13 cellular contexts compared by ENCODE assay signal in the genomic region with DNA sequence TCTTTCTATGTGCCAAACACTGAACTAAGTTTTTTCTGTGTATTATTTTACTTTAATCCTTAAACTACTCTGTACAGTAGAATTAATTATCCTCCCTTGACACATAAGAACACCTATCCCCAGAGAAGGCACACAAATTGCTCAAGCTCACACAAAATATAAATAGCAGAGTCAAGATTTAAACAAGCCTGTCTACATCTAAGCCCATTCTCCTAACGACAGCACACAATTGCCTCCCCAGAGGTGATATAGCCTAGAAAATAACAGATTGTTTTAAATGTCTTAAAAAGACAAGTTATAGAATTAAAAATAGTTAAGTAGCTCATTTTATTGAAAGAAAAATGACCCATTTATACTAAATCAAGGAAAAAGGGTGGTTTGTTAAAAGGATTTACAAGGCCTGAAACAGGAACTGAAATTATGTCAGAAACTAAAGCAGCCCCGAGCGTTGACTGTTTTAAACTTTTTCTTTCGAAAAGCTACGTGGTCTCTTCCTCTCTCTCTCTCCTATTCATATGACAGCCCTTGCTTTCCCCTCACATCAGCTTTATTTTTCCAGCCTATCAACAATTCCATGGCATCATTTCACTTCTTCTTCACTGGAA. TPM values are rescaled to one million over a fixed set of nuclear protein-coding genes. Genes with fewer than 3 reads are reported as not detected.
DNase-seq lines count a peak whose midpoint lies in the region; ATAC-seq and TF ChIP-seq lines count a peak whose summit lies in the region.
"Had no signal": no experiment of that assay in that cellular context is flagged by ENCODE, and none has a peak within 500 bp of the region (broad histone marks: within the 10 kb centered on the region; RNA-seq: fewer than 3 reads in every experiment).

No MANE protein-coding gene starts in this region.

- peak; percentile 23 for DNase-seq in GM13976 (ENCODE audit: low spot score)
- peak; percentile 18 for DNase-seq in RPMI7951 (ENCODE audit: low read depth)
- no peak for DNase-seq in activated T-cell treated with anti-CD3 and anti-CD28 coated beads, Interleukin-2, amount 50 U/mL, for 72 hours
- no peak for DNase-seq in NCI-H510A treated with DMSO at 0.1 percent for 48 hours (lab: John Stamatoyannopoulos, UW)
- DNase-seq in activated naive CD4-positive, alpha-beta T cell treated with Interleukin-2 at 50 U/mL for 16 hours, result no peak
- DNase-seq in activated CD4-positive, alpha-beta memory T cell treated with anti-CD3 and anti-CD28 coated beads, Interleukin-2, amount 10 ng/mL, durations not matched to agents 7 days and 5 days, result no peak
- DNase-seq: activated naive CD8-positive, alpha-beta T cell treated with anti-CD3 and anti-CD28 coated beads, Interleukin-2, amount 50 U/mL, for 24 hours; CD8-positive, alpha-beta memory T cell; left colon; NCI-H2171 treated with DMSO at 0.1 percent for 48 hours had no signal

- H3K9me3 Mint-ChIP-seq in activated T-cell treated with anti-CD3 and anti-CD28 coated beads, Interleukin-2, amount 50 U/mL, for 72 hours, result peaks cover 0 to 2% of the 10 kb centered on the region in 2 donors
- H3K9me3 Mint-ChIP-seq in activated CD4-positive, alpha-beta memory T cell treated with anti-CD3 and anti-CD28 coated beads, Interleukin-2, amount 10 ng/mL, durations not matched to agents 7 days and 5 days, result no peaks in the 10 kb centered on the region
- H3K9me3 Mint-ChIP-seq: activated naive CD8-positive, alpha-beta T cell treated with anti-CD3 and anti-CD28 coated beads, Interleukin-2, amount 50 U/mL, for 24 hours; CD8-positive, alpha-beta memory T cell; stimulated activated naive CD8-positive, alpha-beta T cell treated with anti-CD3 and anti-CD28 coated beads, Interleukin-15, Interleukin-2, amounts not matched to agents 100 ng/mL and 50 ng/mL, for 24 hours had no signal

- H3K27me3 Mint-ChIP-seq in activated T-cell treated with anti-CD3 and anti-CD28 coated beads, Interleukin-2, amount 50 U/mL, for 72 hours (ENCODE audit: low read depth), result no peaks in the 10 kb centered on the region
- H3K27me3 Mint-ChIP-seq in activated CD4-positive, alpha-beta memory T cell treated with anti-CD3 and anti-CD28 coated beads, Interleukin-2, amount 10 ng/mL, durations not matched to agents 7 days and 5 days, result peaks cover 8% of the 10 kb centered on the region
- H3K27me3 Mint-ChIP-seq: activated naive CD8-positive, alpha-beta T cell treated with anti-CD3 and anti-CD28 coated beads, Interleukin-2, amount 50 U/mL, for 24 hours; CD8-positive, alpha-beta memory T cell; stimulated activated naive CD8-positive, alpha-beta T cell treated with anti-CD3 and anti-CD28 coated beads, Interleukin-15, Interleukin-2, amounts not matched to agents 100 ng/mL and 50 ng/mL, for 24 hours had no signal

- in situ Hi-C loops in GM13976 (cut with MboI; ENCODE audit: low sequenced_read_pairs, unreplicated experiment), result no loop called here

- no peaks in the 10 kb centered on the region for H3K4me1 Mint-ChIP-seq in activated T-cell treated with anti-CD3 and anti-CD28 coated beads, Interleukin-2, amount 50 U/mL, for 72 hours (ENCODE audit: low read depth)
- no peaks in the 10 kb centered on the region for H3K4me1 Mint-ChIP-seq in activated CD4-positive, alpha-beta memory T cell treated with anti-CD3 and anti-CD28 coated beads, Interleukin-2, amount 10 ng/mL, durations not matched to agents 7 days and 5 days

- ATAC-seq in GM21360 (IDR thresholded peaks at IDR 0.05; ENCODE audit: unreplicated experiment) (peak; percentile 87), HG03095 (IDR thresholded peaks at IDR 0.05; ENCODE audit: unreplicated experiment) (peak; percentile 82)
- no peak for ATAC-seq in activated T-cell treated with anti-CD3 and anti-CD28 coated beads, Interleukin-2, amount 50 U/mL, for 72 hours (replicated peaks in 1 of 2)
- ATAC-seq: activated naive CD8-positive, alpha-beta T cell treated with anti-CD3 and anti-CD28 coated beads, Interleukin-2, amount 50 U/mL, for 24 hours; left colon had no signal

- no peak overlapping the region for H3K4me3 Mint-ChIP-seq in activated T-cell treated with anti-CD3 and anti-CD28 coated beads, Interleukin-2, amount 50 U/mL, for 72 hours
- no peak overlapping the region for H3K4me3 Mint-ChIP-seq in activated CD4-positive, alpha-beta memory T cell treated with anti-CD3 and anti-CD28 coated beads, Interleukin-2, amount 10 ng/mL, durations not matched to agents 7 days and 5 days
- H3K4me3 Mint-ChIP-seq: activated naive CD8-positive, alpha-beta T cell treated with anti-CD3 and anti-CD28 coated beads, Interleukin-2, amount 50 U/mL, for 24 hours; CD8-positive, alpha-beta memory T cell; stimulated activated naive CD8-positive, alpha-beta T cell treated with anti-CD3 and anti-CD28 coated beads, Interleukin-15, Interleukin-2, amounts not matched to agents 100 ng/mL and 50 ng/mL, for 24 hours had no signal

- POLR2A ChIA-PET in activated CD4-positive, alpha-beta memory T cell treated with anti-CD3 and anti-CD28 coated beads, Interleukin-2, amount 10 ng/mL, durations not matched to agents 7 days and 5 days (lab: Charles Lee), result no interaction called here

- no peak overlapping the region for H3K27ac Mint-ChIP-seq in activated T-cell treated with anti-CD3 and anti-CD28 coated beads, Interleukin-2, amount 50 U/mL, for 72 hours
- H3K27ac Mint-ChIP-seq in activated CD4-positive, alpha-beta memory T cell treated with anti-CD3 and anti-CD28 coated beads, Interleukin-2, amount 10 ng/mL, durations not matched to agents 7 days and 5 days, result no peak overlapping the region
- H3K27ac Mint-ChIP-seq: activated naive CD8-positive, alpha-beta T cell treated with anti-CD3 and anti-CD28 coated beads, Interleukin-2, amount 50 U/mL, for 24 hours had no signal

- TF ChIP-seq CTCF in GM13976 (IDR thresholded peaks at IDR 0.05; ENCODE audit: borderline replicate concordance, control extremely low read depth, extremely low read depth, insufficient read depth, missing control alignments), result no peak

- no peaks in the 10 kb centered on the region for H3K36me3 Mint-ChIP-seq in activated T-cell treated with anti-CD3 and anti-CD28 coated beads, Interleukin-2, amount 50 U/mL, for 72 hours (ENCODE audit: insufficient read depth in 2 of 2)
- H3K36me3 Mint-ChIP-seq in activated CD4-positive, alpha-beta memory T cell treated with anti-CD3 and anti-CD28 coated beads, Interleukin-2, amount 10 ng/mL, durations not matched to agents 7 days and 5 days (ENCODE audit: low read depth), result no peaks in the 10 kb centered on the region
- H3K36me3 Mint-ChIP-seq: CD8-positive, alpha-beta memory T cell had no signal

- CTCF ChIA-PET in activated CD4-positive, alpha-beta memory T cell treated with anti-CD3 and anti-CD28 coated beads, Interleukin-2, amount 10 ng/mL, durations not matched to agents 7 days and 5 days (lab: Charles Lee), result no interaction called here

RNA-seq across cellular contexts. Expression of a gene that starts 30.5 kb away (rescaled TPM):
- total RNA-seq in RPMI7951 (2014; rRNA removed; shearing (Covaris generic)), result 0.10 and 0.12 TPM in 2 replicates
- not detected for total RNA-seq in activated T-cell treated with anti-CD3 and anti-CD28 coated beads, Interleukin-2, amount 50 U/mL, for 72 hours
- not detected for total RNA-seq in activated CD4-positive, alpha-beta memory T cell treated with anti-CD3 and anti-CD28 coated beads, Interleukin-2, amount 10 ng/mL, durations not matched to agents 7 days and 5 days
- total RNA-seq: CD8-positive, alpha-beta memory T cell had no signal

Comparison
In these comparisons a context has a peak if more than half of its experiments do, and no peak if none do; other contexts are left out.
1. DNase-seq: peak in GM13976 (single experiment) and RPMI7951 (single experiment); none in activated T-cell treated with anti-CD3 and anti-CD28 coated beads, Interleukin-2, amount 50 U/mL, for 72 hours (0 of 2), NCI-H510A treated with DMSO at 0.1 percent for 48 hours (single experiment), activated naive CD4-positive, alpha-beta T cell treated with Interleukin-2 at 50 U/mL for 16 hours (single experiment) and activated CD4-positive, alpha-beta memory T cell treated with anti-CD3 and anti-CD28 coated beads, Interleukin-2, amount 10 ng/mL, durations not matched to agents 7 days and 5 days (single experiment).
2. ATAC-seq: peak in GM21360 (single experiment) and HG03095 (single experiment); none in activated T-cell treated with anti-CD3 and anti-CD28 coated beads, Interleukin-2, amount 50 U/mL, for 72 hours (0 of 2).